Comparison of ENCODE assay signal across 9 cellular contexts in the genomic region with DNA sequence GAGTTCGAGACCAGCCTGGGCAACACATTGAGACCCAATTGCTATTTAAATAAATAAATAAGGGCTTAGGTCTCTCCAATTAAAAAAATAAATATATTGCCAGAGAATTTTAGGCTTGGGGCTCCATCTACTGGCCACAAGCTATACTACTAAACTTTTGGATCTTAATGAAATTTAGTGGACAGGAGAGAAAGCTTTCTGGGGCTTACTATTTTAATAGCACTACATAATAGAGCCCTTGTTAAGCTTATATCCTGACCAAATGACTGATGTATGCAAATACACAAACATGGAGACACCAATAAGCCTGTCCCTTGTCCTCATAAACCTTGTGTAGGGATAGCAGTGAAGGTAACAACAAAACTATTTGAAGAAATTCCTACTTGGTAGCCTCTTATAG. TPM values are rescaled to one million over a fixed set of nuclear protein-coding genes. Genes with fewer than 3 reads are reported as not detected.
DNase-seq lines count a peak whose midpoint lies in the region; ATAC-seq and TF ChIP-seq lines count a peak whose summit lies in the region.
"Had no signal": no experiment of that assay in that cellular context is flagged by ENCODE, and none has a peak within 500 bp of the region (broad histone marks: within the 10 kb centered on the region; RNA-seq: fewer than 3 reads in every experiment).

No MANE protein-coding gene starts in this region.

- H3K9me3 Mint-ChIP-seq in activated CD4-positive, alpha-beta memory T cell treated with anti-CD3 and anti-CD28 coated beads, Interleukin-2, amount 10 ng/mL, durations not matched to agents 7 days and 5 days, result no peaks in the 10 kb centered on the region
- H3K9me3 Mint-ChIP-seq in activated CD4-positive, alpha-beta memory T cell treated with anti-CD3 and anti-CD28 coated beads for 36 hours, result no peaks in the 10 kb centered on the region
- H3K9me3 Mint-ChIP-seq: naive thymus-derived CD8-positive, alpha-beta T cell had no signal

- WGBS in esophagus muscularis mucosa, result 53% methylated on average over 1 of the region's 1 CpG
- WGBS in suprapubic skin, result 62% methylated on average over 1 of the region's 1 CpG

- CTCF ChIA-PET in activated CD4-positive, alpha-beta memory T cell treated with anti-CD3 and anti-CD28 coated beads, Interleukin-2, amount 10 ng/mL, durations not matched to agents 7 days and 5 days (lab: Charles Lee), result interaction anchor here (0.6 to 2.6 kb wide), 32 partner anchors 8 to 506 kb away, joined by 3 to 26 read pairs (median 4); a partner anchor contains a TSS
- CTCF ChIA-PET in activated CD4-positive, alpha-beta memory T cell treated with anti-CD3 and anti-CD28 coated beads for 36 hours (lab: Charles Lee), result interaction anchor here (0.5 to 2.7 kb wide), 26 partner anchors 9 to 325 kb away, joined by 3 to 11 read pairs (median 4); a partner anchor contains a TSS

- H3F3A ChIP-seq in OCI-LY1 (ENCODE audit: insufficient read depth, low read length), result no peaks in the 10 kb centered on the region

- H3K27ac ChIP-seq in OCI-LY1 (ENCODE audit: low read depth, low read length, poor library complexity, severe bottlenecking) (no peak overlapping the region), esophagus muscularis mucosa (replicated peaks in 1 of 4) (no peak overlapping the region), suprapubic skin (no peak overlapping the region)

- H3K4me1 ChIP-seq in OCI-LY1 (ENCODE audit: insufficient read depth, low read length, severe bottlenecking) (no peaks in the 10 kb centered on the region), esophagus muscularis mucosa (no peaks in the 10 kb centered on the region), suprapubic skin (no peaks in the 10 kb centered on the region)

- H3K79me2 ChIP-seq in OCI-LY1 (ENCODE audit: insufficient read depth, low read length), result no peaks in the 10 kb centered on the region

- TF ChIP-seq POLR2A in esophagus muscularis mucosa (IDR thresholded peaks at IDR 0.05; ENCODE audit: low read depth) (no peak), suprapubic skin (IDR thresholded peaks at IDR 0.05) (no peak)

- H3K4me2 ChIP-seq in OCI-LY1 (ENCODE audit: low read length), result no peak overlapping the region

- no peak overlapping the region for H3K27ac Mint-ChIP-seq in activated CD4-positive, alpha-beta memory T cell treated with anti-CD3 and anti-CD28 coated beads, Interleukin-2, amount 10 ng/mL, durations not matched to agents 7 days and 5 days
- no peak overlapping the region for H3K27ac Mint-ChIP-seq in activated CD4-positive, alpha-beta memory T cell treated with anti-CD3 and anti-CD28 coated beads for 36 hours

- H3K36me3 ChIP-seq in OCI-LY1 (ENCODE audit: insufficient read depth, low read length) (peaks cover 95% of the 10 kb centered on the region), esophagus muscularis mucosa (peaks cover 90 to 100% (median 99%) of the 10 kb centered on the region in 4 donors), suprapubic skin (peaks cover 99% of the 10 kb centered on the region)

- DNase-seq in activated CD4-positive, alpha-beta memory T cell treated with anti-CD3 and anti-CD28 coated beads, Interleukin-2, amount 10 ng/mL, durations not matched to agents 7 days and 5 days, result peak; percentile 27
- DNase-seq in activated CD4-positive, alpha-beta memory T cell treated with anti-CD3 and anti-CD28 coated beads for 36 hours, result no peak
- DNase-seq in esophagus muscularis mucosa (ENCODE audit: extremely low spot score) (no peak), suprapubic skin (ENCODE audit: low spot score in 2 of 2) (peak in 1 of 2 donors; percentile 18), KG1 (lab: John Stamatoyannopoulos, UW) (no peak), activated gamma-delta T cell (lab: John Stamatoyannopoulos, UW) (no peak)
- DNase-seq in stimulated activated naive CD8-positive, alpha-beta T cell treated with anti-CD3 and anti-CD28 coated beads, Interleukin-15, Interleukin-2, amounts not matched to agents 100 U/mL and 50 U/mL, for 24 hours, result no peak

- intact Hi-C loops in activated CD4-positive, alpha-beta memory T cell treated with anti-CD3 and anti-CD28 coated beads for 36 hours (cut with micrococcal nuclease), result loop anchor here (1.0 kb wide), 1 partner anchor 173 kb away; no protein-coding TSS in a partner anchor
- intact Hi-C loops in esophagus muscularis mucosa (cut with DNase I), result no loop called here

- peaks cover 66% of the 10 kb centered on the region for H3K36me3 Mint-ChIP-seq in activated CD4-positive, alpha-beta memory T cell treated with anti-CD3 and anti-CD28 coated beads, Interleukin-2, amount 10 ng/mL, durations not matched to agents 7 days and 5 days (ENCODE audit: low read depth)
- H3K36me3 Mint-ChIP-seq in activated CD4-positive, alpha-beta memory T cell treated with anti-CD3 and anti-CD28 coated beads for 36 hours, result peaks cover 55% of the 10 kb centered on the region

- TF ChIP-seq CTCF in OCI-LY1 (IDR thresholded peaks at IDR 0.05; ENCODE audit: low read length) (peak; percentile 53), esophagus muscularis mucosa (IDR thresholded peaks at IDR 0.05) (peak; percentile 28 to 52 (median 40)), suprapubic skin (IDR thresholded peaks at IDR 0.05) (peak; percentile 5 to 41)

- H3K27me3 Mint-ChIP-seq in activated CD4-positive, alpha-beta memory T cell treated with anti-CD3 and anti-CD28 coated beads, Interleukin-2, amount 10 ng/mL, durations not matched to agents 7 days and 5 days, result no peaks in the 10 kb centered on the region
- no peaks in the 10 kb centered on the region for H3K27me3 Mint-ChIP-seq in activated CD4-positive, alpha-beta memory T cell treated with anti-CD3 and anti-CD28 coated beads for 36 hours
- H3K27me3 Mint-ChIP-seq: naive thymus-derived CD8-positive, alpha-beta T cell had no signal

- no peak for ATAC-seq in stimulated activated naive CD8-positive, alpha-beta T cell treated with anti-CD3 and anti-CD28 coated beads, Interleukin-15, Interleukin-2, amounts not matched to agents 100 U/mL and 50 U/mL, for 24 hours
- ATAC-seq: naive thymus-derived CD8-positive, alpha-beta T cell had no signal

- H3K4me3 Mint-ChIP-seq in activated CD4-positive, alpha-beta memory T cell treated with anti-CD3 and anti-CD28 coated beads, Interleukin-2, amount 10 ng/mL, durations not matched to agents 7 days and 5 days, result no peak overlapping the region
- no peak overlapping the region for H3K4me3 Mint-ChIP-seq in activated CD4-positive, alpha-beta memory T cell treated with anti-CD3 and anti-CD28 coated beads for 36 hours
- H3K4me3 Mint-ChIP-seq: naive thymus-derived CD8-positive, alpha-beta T cell had no signal

- H2AFZ ChIP-seq in OCI-LY1 (ENCODE audit: low read length), result no peak overlapping the region

- H4K20me1 ChIP-seq in OCI-LY1 (ENCODE audit: insufficient read depth, low read length), result no peaks in the 10 kb centered on the region

- no peak overlapping the region for H3K9ac ChIP-seq in OCI-LY1 (ENCODE audit: low read length)

- no peaks in the 10 kb centered on the region for H3K4me1 Mint-ChIP-seq in activated CD4-positive, alpha-beta memory T cell treated with anti-CD3 and anti-CD28 coated beads, Interleukin-2, amount 10 ng/mL, durations not matched to agents 7 days and 5 days
- H3K4me1 Mint-ChIP-seq in activated CD4-positive, alpha-beta memory T cell treated with anti-CD3 and anti-CD28 coated beads for 36 hours (ENCODE audit: low read depth), result no peaks in the 10 kb centered on the region

- H3K4me3 ChIP-seq in OCI-LY1 (ENCODE audit: low read depth, low read length, poor library complexity, severe bottlenecking), result no peak overlapping the region
- H3K4me3 ChIP-seq in esophagus muscularis mucosa, result no peak overlapping the region
- H3K4me3 ChIP-seq in suprapubic skin, result no peak overlapping the region

- POLR2A ChIA-PET in activated CD4-positive, alpha-beta memory T cell treated with anti-CD3 and anti-CD28 coated beads, Interleukin-2, amount 10 ng/mL, durations not matched to agents 7 days and 5 days (lab: Charles Lee), result interaction anchor here (0.7 to 1.5 kb wide), 6 partner anchors 14 to 174 kb away, joined by 3 to 5 read pairs (median 3); a partner anchor contains a TSS
- POLR2A ChIA-PET in activated CD4-positive, alpha-beta memory T cell treated with anti-CD3 and anti-CD28 coated beads for 36 hours (lab: Charles Lee), result interaction anchor here (0.9 kb wide), 1 partner anchor 39 kb away, joined by 3 read pairs; no protein-coding TSS in a partner anchor

- no peak for TF ChIP-seq EP300 in esophagus muscularis mucosa (IDR thresholded peaks at IDR 0.05)
- no peak for TF ChIP-seq EP300 in suprapubic skin (IDR thresholded peaks at IDR 0.05)

- no peaks in the 10 kb centered on the region for H3K9me3 ChIP-seq in OCI-LY1 (ENCODE audit: low read length)
- H3K9me3 ChIP-seq in esophagus muscularis mucosa, result no peaks in the 10 kb centered on the region
- no peaks in the 10 kb centered on the region for H3K9me3 ChIP-seq in suprapubic skin

- no peaks in the 10 kb centered on the region for H3K27me3 ChIP-seq in OCI-LY1 (ENCODE audit: insufficient read depth, low read length)
- no peaks in the 10 kb centered on the region for H3K27me3 ChIP-seq in esophagus muscularis mucosa
- no peaks in the 10 kb centered on the region for H3K27me3 ChIP-seq in suprapubic skin

- H3K9me2 ChIP-seq in OCI-LY1 (ENCODE audit: low read depth, low read length), result no peaks in the 10 kb centered on the region

RNA-seq across cellular contexts. Expression of a gene that starts 18.4 kb away (rescaled TPM):
- total RNA-seq in activated CD4-positive, alpha-beta memory T cell treated with anti-CD3 and anti-CD28 coated beads, Interleukin-2, amount 10 ng/mL, durations not matched to agents 7 days and 5 days, result 100 to 1,000 TPM; 181 to 184 TPM
- total RNA-seq in activated CD4-positive, alpha-beta memory T cell treated with anti-CD3 and anti-CD28 coated beads for 36 hours, result 100 to 1,000 TPM; 344 to 356 TPM
- total RNA-seq in esophagus muscularis mucosa (100 to 1,000 TPM; 172 to 241 (median 222) TPM), suprapubic skin (100 to 1,000 TPM in 3 of 4 donors, 10 to 100 TPM in 1; 91.4 to 198 (median 149) TPM)

RNA-seq across cellular contexts. Expression of a gene that starts 18.7 kb away (rescaled TPM):
- under 1 TPM in 1 of 2 experiments, not detected in 1; 0.65 TPM for total RNA-seq in activated CD4-positive, alpha-beta memory T cell treated with anti-CD3 and anti-CD28 coated beads, Interleukin-2, amount 10 ng/mL, durations not matched to agents 7 days and 5 days
- not detected for total RNA-seq in activated CD4-positive, alpha-beta memory T cell treated with anti-CD3 and anti-CD28 coated beads for 36 hours
- total RNA-seq in esophagus muscularis mucosa, result not detected
- not detected for total RNA-seq in suprapubic skin
- total RNA-seq: naive thymus-derived CD8-positive, alpha-beta T cell had no signal

RNA-seq across cellular contexts. Expression of a gene that starts 20.6 kb away (rescaled TPM):
- not detected for total RNA-seq in activated CD4-positive, alpha-beta memory T cell treated with anti-CD3 and anti-CD28 coated beads, Interleukin-2, amount 10 ng/mL, durations not matched to agents 7 days and 5 days
- total RNA-seq in activated CD4-positive, alpha-beta memory T cell treated with anti-CD3 and anti-CD28 coated beads for 36 hours, result not detected
- total RNA-seq in esophagus muscularis mucosa (not detected), suprapubic skin (not detected)

RNA-seq across cellular contexts. Expression of a gene that starts 24.2 kb away (rescaled TPM):
- total RNA-seq in activated CD4-positive, alpha-beta memory T cell treated with anti-CD3 and anti-CD28 coated beads, Interleukin-2, amount 10 ng/mL, durations not matched to agents 7 days and 5 days, result 10 to 100 TPM; 36.8 to 39.4 TPM
- total RNA-seq in activated CD4-positive, alpha-beta memory T cell treated with anti-CD3 and anti-CD28 coated beads for 36 hours, result 10 to 100 TPM; 13.0 to 14.8 TPM
- total RNA-seq in esophagus muscularis mucosa (10 to 100 TPM; 27.0 to 47.8 (median 37.5) TPM), suprapubic skin (10 to 100 TPM; 35.5 to 78.1 (median 42.8) TPM)

RNA-seq across cellular contexts. Expression of a gene that starts 35.5 kb away (rescaled TPM):
- 1 to 10 TPM; 8.9 to 9.1 TPM for total RNA-seq in activated CD4-positive, alpha-beta memory T cell treated with anti-CD3 and anti-CD28 coated beads, Interleukin-2, amount 10 ng/mL, durations not matched to agents 7 days and 5 days
- 1 to 10 TPM; 6.8 to 9.1 TPM for total RNA-seq in activated CD4-positive, alpha-beta memory T cell treated with anti-CD3 and anti-CD28 coated beads for 36 hours
- total RNA-seq in esophagus muscularis mucosa (1 to 10 TPM in 3 of 4 donors, under 1 TPM in 1; 0.99 to 3.2 (median 1.9) TPM), suprapubic skin (100 to 1,000 TPM in 2 of 4 donors, 10 to 100 TPM in 2; 81.0 to 120 (median 97.5) TPM)
